Comparison of ENCODE assay signal across 34 cellular contexts in genomic region chr10:7706534-7707073, GRCh38. TPM values are rescaled to one million over a fixed set of nuclear protein-coding genes. Genes with fewer than 3 reads are reported as not detected.
"Had no signal": no experiment of that assay in that cellular context is flagged by ENCODE, and none has a peak within 500 bp of the region (broad histone marks: within the 10 kb centered on the region; RNA-seq: fewer than 3 reads in every experiment).

No MANE protein-coding gene starts in this region.

- H3K9me3 ChIP-seq: MG63, SJCRH30 had no signal

- FAIRE-seq: TTC549 had no signal

- H3K27ac ChIP-seq: brain microvascular endothelial cell, SJCRH30, SK-N-MC had no signal

- H3K4me3 ChIP-seq: MG63, SJCRH30 had no signal

- DNase-seq: activated CD4-positive, alpha-beta T cell treated with anti-CD3 and anti-CD28 coated beads, Interleukin-2, amount 10 ng/mL, durations not matched to agents 24 days and 14 days; activated CD4-positive, alpha-beta T cell treated with anti-CD3 and anti-CD28 coated beads, Interleukin-2, amount 50 U/mL, for 4 hours; activated CD8-positive, alpha-beta T cell treated with anti-CD3 and anti-CD28 coated beads for 36 hours; activated effector memory CD4-positive, alpha-beta T cell treated with anti-CD3 and anti-CD28 coated beads, Interleukin-2, amount 50 U/mL, for 16 hours; activated naive CD4-positive, alpha-beta T cell; activated naive CD8-positive, alpha-beta T cell treated with anti-CD3 and anti-CD28 coated beads, Interleukin-2, amount 50 U/mL, for 24 hours; activated T-cell treated with anti-CD3 and anti-CD28 coated beads, Interleukin-2, amount 50 U/mL, for 1 hour; activated T-cell treated with anti-CD3 and anti-CD28 coated beads, Interleukin-2, amount 50 U/mL, for 72 hours; anterior cingulate cortex; brain microvascular endothelial cell; central memory CD4-positive, alpha-beta T cell; Kasumi-1; KG1; MG63; NCI-H1048; NCI-H1105 treated with DMSO at 0.1 percent for 48 hours; NCI-H1436; NCI-H1694; NCI-H1930; NCI-H2081 treated with DMSO at 0.1 percent for 48 hours; NCI-H345; NCI-H524 treated with DMSO at 0.1 percent for 48 hours; SHP77; SJCRH30; T1000 had no signal

- H3K27me3 ChIP-seq: brain microvascular endothelial cell, SJCRH30 had no signal

- H3K4me1 ChIP-seq: SJCRH30 had no signal

- ATAC-seq: activated CD8-positive, alpha-beta T cell treated with anti-CD3 and anti-CD28 coated beads for 36 hours; activated naive CD8-positive, alpha-beta T cell treated with anti-CD3 and anti-CD28 coated beads, Interleukin-2, amount 50 U/mL, for 24 hours; activated T-cell treated with anti-CD3 and anti-CD28 coated beads, Interleukin-2, amount 50 U/mL, for 72 hours; activated T-helper 17 cell treated with anti-CD3 and anti-CD28 coated beads, Interleukin-2, amount 50 U/mL, for 72 hours; Panc1 had no signal

- H3K36me3 ChIP-seq: brain microvascular endothelial cell, MG63, SJCRH30 had no signal

RNA-seq across cellular contexts. Expression of gene ITIH2, which starts 3.5 kb away (rescaled TPM):
- total RNA-seq: activated CD4-positive, alpha-beta T cell treated with anti-CD3 and anti-CD28 coated beads, Interleukin-2, amount 10 ng/mL, durations not matched to agents 24 days and 14 days; activated CD8-positive, alpha-beta memory T cell treated with anti-CD3 and anti-CD28 coated beads for 36 hours; activated CD8-positive, alpha-beta T cell treated with anti-CD3 and anti-CD28 coated beads for 36 hours; activated T-cell treated with anti-CD3 and anti-CD28 coated beads, Interleukin-2, amount 50 U/mL, for 72 hours; activated T-helper 17 cell treated with anti-CD3 and anti-CD28 coated beads, Interleukin-2, amount 50 U/mL, for 72 hours; NCI-H460; RPMI7951; SJCRH30; T-helper 1 cell treated with Interleukin-12 subunit alpha and Interleukin-12 subunit beta and Interleukin-4 antibody, amounts not matched to agents 30 ng/mL and 1 ng/mL, for 36 hours; T-helper 2 cell treated with Interferon-gamma antibody and Interleukin-4, amounts not matched to agents 100 ng/mL and 5 ng/mL, for 36 hours had no signal

RNA-seq across cellular contexts. Expression of gene ITIH5, which starts 39.8 kb away (rescaled TPM):
- total RNA-seq: activated CD4-positive, alpha-beta T cell treated with anti-CD3 and anti-CD28 coated beads, Interleukin-2, amount 10 ng/mL, durations not matched to agents 24 days and 14 days; activated CD8-positive, alpha-beta memory T cell treated with anti-CD3 and anti-CD28 coated beads for 36 hours; activated CD8-positive, alpha-beta T cell treated with anti-CD3 and anti-CD28 coated beads for 36 hours; activated T-cell treated with anti-CD3 and anti-CD28 coated beads, Interleukin-2, amount 50 U/mL, for 72 hours; NCI-H460; T-helper 1 cell treated with Interleukin-12 subunit alpha and Interleukin-12 subunit beta and Interleukin-4 antibody, amounts not matched to agents 30 ng/mL and 1 ng/mL, for 36 hours; T-helper 2 cell treated with Interferon-gamma antibody and Interleukin-4, amounts not matched to agents 100 ng/mL and 5 ng/mL, for 36 hours had no signal
